8 cellular contexts compared by ENCODE assay signal in genomic region chr6:28124350-28124970, GRCh38. TPM values are rescaled to one million over a fixed set of nuclear protein-coding genes. Genes with fewer than 3 reads are reported as not detected.
DNase-seq lines count a peak whose midpoint lies in the region; TF ChIP-seq lines count a peak whose summit lies in the region.

Gene ZSCAN16 (plus strand): TSS chr6:28124609. CDS start chr6:28125444, 835 bp downstream.

- H3K4me3 ChIP-seq in GM06990 (replicated peaks; ENCODE audit: low read depth, low read length) (peak within 1 kb of the TSS; percentile 92), NB4 (ENCODE audit: low read depth, low read length) (peak within 1 kb of the TSS; percentile 77), SK-N-SH (ENCODE audit: low read depth in 2 of 2, low read length in 1 of 2) (peak within 1 kb of the TSS; percentile 83 to 91), osteoblast (ENCODE audit: insufficient read depth, low read length) (peak within 1 kb of the TSS; percentile 84), tibial artery (peak within 1 kb of the TSS; percentile 63 to 74)

- no peaks in the 10 kb centered on the region for H3K9me2 ChIP-seq in SK-N-SH

- peaks cover 59% of the 10 kb centered on the region for H3K79me2 ChIP-seq in SK-N-SH (ENCODE audit: insufficient read depth)
- H3K79me2 ChIP-seq in osteoblast (ENCODE audit: insufficient read depth, low read length) = peaks cover 55% of the 10 kb centered on the region

- no peaks in the 10 kb centered on the region for H3K27me3 ChIP-seq in GM06990 (replicated peaks; ENCODE audit: control insufficient read depth, insufficient read depth, low read length)
- no peaks in the 10 kb centered on the region for H3K27me3 ChIP-seq in SK-N-SH (ENCODE audit: insufficient read depth)
- H3K27me3 ChIP-seq in osteoblast (ENCODE audit: insufficient read depth, low read length) = no peaks in the 10 kb centered on the region
- no peaks in the 10 kb centered on the region for H3K27me3 ChIP-seq in tibial artery

- H3K9ac ChIP-seq in SK-N-SH = peak within 1 kb of the TSS; percentile 70

- peak; percentile 86 for DNase-seq in GM06990 (ENCODE audit: extremely low read depth, insufficient read length)
- DNase-seq in HEK293T (ENCODE audit: extremely low spot score) = peak; percentile 83
- peak; percentile 89 for DNase-seq in NB4 (ENCODE audit: low read depth)
- peak; percentile 81 for DNase-seq in SK-N-SH
- peak; percentile 34 for DNase-seq in activated naive CD8-positive, alpha-beta T cell treated with anti-CD3 and anti-CD28 coated beads, Interleukin-2, amount 50 U/mL, for 16 hours (ENCODE audit: low read depth, low spot score)
- DNase-seq in head of caudate nucleus = peak; percentile 56 to 91 (median 81)
- peak; percentile 86 for DNase-seq in osteoblast (ENCODE audit: insufficient read length, low spot score, missing footprints)
- DNase-seq in tibial artery = peak; percentile 80 to 86

- peaks cover 6 to 10% of the 10 kb centered on the region in 2 experiments; a peak in 2 of 4 replicates for H3K4me1 ChIP-seq in SK-N-SH (ENCODE audit: control insufficient read depth in 1 of 2, insufficient read depth in 2 of 2, low read depth in 1 of 2, low read length in 1 of 2)
- H3K4me1 ChIP-seq in osteoblast (ENCODE audit: insufficient read depth, low read length) = peaks cover 4% of the 10 kb centered on the region
- peaks cover 0 to 14% (median 4%) of the 10 kb centered on the region in 4 donors for H3K4me1 ChIP-seq in tibial artery

- CTCF ChIA-PET in HEK293T (lab: Yijun Ruan, JAX) (interaction anchor here (0.6 kb wide), 1 partner anchor 167 kb away, joined by 6 read pairs; no protein-coding TSS in a partner anchor), SK-N-SH (lab: Yijun Ruan, JAX) (interaction anchor here (0.9 to 3.3 kb wide), 3 partner anchors 9 to 232 kb away, joined by 3 to 11 read pairs (median 8); partner anchors contain the start of gene ZKSCAN8)

- TF ChIP-seq POLR2A in NB4 (IDR thresholded peaks at IDR 0.05; ENCODE audit: extremely low read depth, insufficient read length) = peak; percentile 48

- peak within 1 kb of the TSS; percentile 87 for H2AFZ ChIP-seq in SK-N-SH (ENCODE audit: low read depth)
- H2AFZ ChIP-seq in osteoblast (ENCODE audit: low read length) = peak within 1 kb of the TSS; percentile 98

- peaks cover 3% of the 10 kb centered on the region for H3K36me3 ChIP-seq in GM06990 (ENCODE audit: control insufficient read depth, insufficient read depth, low read length)
- peaks cover 50 to 60% of the 10 kb centered on the region in 2 experiments for H3K36me3 ChIP-seq in SK-N-SH (replicated peaks in 1 of 2; ENCODE audit: control insufficient read depth in 1 of 2, insufficient read depth in 2 of 2, low read length in 1 of 2)
- H3K36me3 ChIP-seq in osteoblast (ENCODE audit: insufficient read depth, low read length) = peaks cover 9% of the 10 kb centered on the region
- peaks cover 18 to 36% (median 29%) of the 10 kb centered on the region in 3 donors for H3K36me3 ChIP-seq in tibial artery

- peak within 1 kb of the TSS; percentile 36 to 78; a peak in 3 of 4 replicates for H3K27ac ChIP-seq in SK-N-SH (ENCODE audit: low read depth in 2 of 2, low read length in 1 of 2)
- peak within 1 kb of the TSS; percentile 50 for H3K27ac ChIP-seq in osteoblast (ENCODE audit: low read depth, low read length)
- peak within 1 kb of the TSS; percentile 55 to 76 for H3K27ac ChIP-seq in tibial artery

- H3K9me3 ChIP-seq in SK-N-SH (no peaks in the 10 kb centered on the region), osteoblast (ENCODE audit: low read depth, low read length) (no peaks in the 10 kb centered on the region), tibial artery (no peaks in the 10 kb centered on the region)

- intact Hi-C loops in head of caudate nucleus (cut with DNase I) = no loop called here
- intact Hi-C loops in tibial artery (cut with DNase I; ENCODE audit: low total_unique reads) = loop anchor here (10.0 kb wide), 1 partner anchor 100 kb away; the partner anchor contains the start of gene ZSCAN9

- no peaks in the 10 kb centered on the region for H3F3A ChIP-seq in SK-N-SH (replicated peaks; ENCODE audit: insufficient read depth)

- WGBS in SK-N-SH (ENCODE audit: low lambda C conversion rate) = under 1% methylated on average over 15 of the region's 28 CpGs

- no peak for TF ChIP-seq EP300 in SK-N-SH (IDR thresholded peaks at IDR 0.05; ENCODE audit: borderline replicate concordance in 1 of 2, low read depth in 1 of 2, low read length in 1 of 2)

- POLR2A ChIA-PET in HEK293T (lab: Yijun Ruan, JAX) (interaction anchor here (0.7 to 5.2 kb wide), 9 partner anchors 13 to 231 kb away, joined by 3 to 41 read pairs (median 4); partner anchors contain the start of genes ZKSCAN3, ZKSCAN8 and ZSCAN26), SK-N-SH (lab: Yijun Ruan, JAX) (interaction anchor here (0.5 to 2.5 kb wide), 7 partner anchors 12 to 317 kb away, joined by 3 to 23 read pairs (median 4); partner anchors contain the start of gene ZKSCAN8)

- no peak for TF ChIP-seq CTCF in GM06990 (IDR thresholded peaks at IDR 0.05; ENCODE audit: insufficient read depth, low read length, poor library complexity, severe bottlenecking)
- no peak for TF ChIP-seq CTCF in NB4 (IDR thresholded peaks at IDR 0.05; ENCODE audit: low read depth, low read length)
- TF ChIP-seq CTCF in SK-N-SH (IDR thresholded peaks at IDR 0.05) = no peak
- no peak for TF ChIP-seq CTCF in osteoblast (IDR thresholded peaks at IDR 0.05; ENCODE audit: extremely low read depth, low read depth, low read length)
- no peak for TF ChIP-seq CTCF in tibial artery (IDR thresholded peaks at IDR 0.05)

- no peaks in the 10 kb centered on the region for H4K20me1 ChIP-seq in SK-N-SH (ENCODE audit: insufficient read depth)
- peaks cover 3% of the 10 kb centered on the region for H4K20me1 ChIP-seq in osteoblast (ENCODE audit: insufficient read depth, low read length)

- no peak for TF ChIP-seq RAD21 in SK-N-SH (IDR thresholded peaks at IDR 0.05; ENCODE audit: low read length)

- H3K4me2 ChIP-seq in SK-N-SH = peak within 1 kb of the TSS; percentile 91
- peak within 1 kb of the TSS; percentile 83 for H3K4me2 ChIP-seq in osteoblast (ENCODE audit: insufficient read depth, low read length)

TF ChIP-seq in HEK293T, 16 proteins besides CTCF, POLR2A, EP300 and RAD21:
- TF ChIP-seq L3MBTL2 (conservative IDR thresholded peaks at IDR 0.05) = 0 out of 2 replicates have a peak, but pooled peaks have one; percentile 26
- peak; percentile 76 for TF ChIP-seq ELF4 (IDR thresholded peaks at IDR 0.05)
- no peak for TF ChIP-seq PKNOX1 (IDR thresholded peaks at IDR 0.05)

TF ChIP-seq in SK-N-SH, 30 proteins besides CTCF, POLR2A, EP300 and RAD21 (continues in another document):
- peak; percentile 71; the same call in 1 of the 2 replicates for TF ChIP-seq MXI1 (IDR thresholded peaks at IDR 0.05; ENCODE audit: low read depth, low read length)
- TF ChIP-seq PBX3 (IDR thresholded peaks at IDR 0.05) = no peak
- 0 out of 2 replicates have a peak, but pooled peaks have one; percentile 20 for TF ChIP-seq REST (IDR thresholded peaks at IDR 0.05; ENCODE audit: low read depth, low read length)
- peak; percentile 90 for TF ChIP-seq TAF1 (IDR thresholded peaks at IDR 0.05; ENCODE audit: borderline replicate concordance, low read depth, low read length)
- peak; percentile 82 for TF ChIP-seq GABPA (IDR thresholded peaks at IDR 0.05; ENCODE audit: low read depth)
- peak; percentile 84; the same call in 1 of the 2 replicates for TF ChIP-seq POLR2AphosphoS5 (IDR thresholded peaks at IDR 0.05; ENCODE audit: low read depth, low read length)
- TF ChIP-seq RCOR1 (IDR thresholded peaks at IDR 0.05; ENCODE audit: low read length) = peak; percentile 46; the same call in 1 of the 2 replicates
- peak; percentile 90; the same call in 1 of the 2 replicates for TF ChIP-seq SIN3A (IDR thresholded peaks at IDR 0.05; ENCODE audit: borderline replicate concordance, low read depth, low read length)
- TF ChIP-seq ELF1 (IDR thresholded peaks at IDR 0.05) = peak; percentile 90
- TF ChIP-seq MAX (IDR thresholded peaks at IDR 0.05; ENCODE audit: low read depth) = peak; percentile 49; the same call in 1 of the 2 replicates

RNA-seq across cellular contexts. Expression of gene ZSCAN16, which starts in this region (rescaled TPM):
- 3.7 and 6.2 TPM in 2 replicates for polyA plus RNA-seq in SK-N-SH (2012; rRNA removed)
- 4.7 and 4.8 TPM in 2 replicates for polyA plus RNA-seq in SK-N-SH (2012; cell fraction: cytosol; rRNA removed)
- 9.2 and 11.6 TPM in 2 replicates for polyA plus RNA-seq in SK-N-SH (2012; cell fraction: nucleus; rRNA removed)
- 3.3 and 4.1 TPM in 2 replicates for total RNA-seq in osteoblast

Comparison
In these comparisons a context has a peak if more than half of its experiments do, and no peak if none do; other contexts are left out.
1. Peak in every context shown above with its lines: DNase-seq, H3K4me3 ChIP-seq and H3K27ac ChIP-seq.
2. DNase-seq: peak in every context shown above with its lines; median percentile 89 in NB4; 86 in GM06990; 86 in osteoblast; 83 in HEK293T; 83 in tibial artery; 81 in SK-N-SH; 81 in head of caudate nucleus; 34 in activated naive CD8-positive, alpha-beta T cell treated with anti-CD3 and anti-CD28 coated beads, Interleukin-2, amount 50 U/mL, for 16 hours.